In the genomic region with DNA sequence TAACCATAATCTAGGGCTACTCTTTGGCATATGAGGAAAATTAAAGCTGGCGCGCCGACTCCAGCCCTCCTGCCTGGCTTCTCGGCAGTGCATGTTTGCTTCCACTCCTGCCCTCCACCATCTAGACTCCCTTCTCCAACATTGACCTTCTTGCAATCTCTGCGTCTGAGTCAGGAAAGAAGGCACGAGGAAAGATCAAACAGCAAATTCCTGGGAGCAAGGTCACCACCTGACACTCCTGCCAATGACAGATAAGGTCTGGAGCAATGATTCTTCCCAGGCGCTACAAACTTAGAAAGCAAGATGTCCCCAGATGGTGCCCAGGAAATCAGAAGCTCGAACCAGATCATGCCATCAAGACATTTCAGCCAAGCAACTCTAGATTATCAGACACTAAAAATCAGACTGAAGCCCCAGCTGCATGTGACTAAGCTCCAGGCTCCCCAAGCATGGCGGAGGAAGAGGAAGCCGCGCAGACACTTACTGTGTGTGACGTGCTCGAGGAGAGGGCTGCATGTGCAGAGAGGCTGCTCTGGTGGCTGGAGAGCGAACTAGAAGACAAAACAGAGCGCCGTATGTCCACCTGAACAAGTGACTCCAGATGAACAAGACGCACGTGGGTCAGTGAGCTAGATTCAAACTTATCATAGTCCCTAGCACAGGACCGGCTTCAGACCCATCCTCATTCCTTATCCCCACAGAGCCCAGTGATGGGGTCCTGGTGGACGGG, we compare ENCODE assay signal across 1 cellular context.
TF ChIP-seq lines count a peak whose summit lies in the region.

No MANE protein-coding gene starts in this region.

TF ChIP-seq in IMR-90, 13 proteins besides CTCF, POLR2A, EP300 and RAD21:
- no peak for TF ChIP-seq NFE2L2 (IDR thresholded peaks at IDR 0.05; ENCODE audit: low read depth, low read length)
- TF ChIP-seq, protein P1, sequence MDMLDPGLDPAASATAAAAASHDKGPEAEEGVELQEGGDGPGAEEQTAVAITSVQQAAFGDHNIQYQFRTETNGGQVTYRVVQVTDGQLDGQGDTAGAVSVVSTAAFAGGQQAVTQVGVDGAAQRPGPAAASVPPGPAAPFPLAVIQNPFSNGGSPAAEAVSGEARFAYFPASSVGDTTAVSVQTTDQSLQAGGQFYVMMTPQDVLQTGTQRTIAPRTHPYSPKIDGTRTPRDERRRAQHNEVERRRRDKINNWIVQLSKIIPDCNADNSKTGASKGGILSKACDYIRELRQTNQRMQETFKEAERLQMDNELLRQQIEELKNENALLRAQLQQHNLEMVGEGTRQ (IDR thresholded peaks at IDR 0.05; ENCODE audit: low read depth, low read length), result no peak
- peak; percentile 7; the same call in 1 of the 2 replicates for TF ChIP-seq BHLHE40 (IDR thresholded peaks at IDR 0.05; ENCODE audit: low read depth, low read length)
- TF ChIP-seq MXI1 (IDR thresholded peaks at IDR 0.05; ENCODE audit: borderline replicate concordance, low read depth, low read length), result no peak
- TF ChIP-seq, protein P2, sequence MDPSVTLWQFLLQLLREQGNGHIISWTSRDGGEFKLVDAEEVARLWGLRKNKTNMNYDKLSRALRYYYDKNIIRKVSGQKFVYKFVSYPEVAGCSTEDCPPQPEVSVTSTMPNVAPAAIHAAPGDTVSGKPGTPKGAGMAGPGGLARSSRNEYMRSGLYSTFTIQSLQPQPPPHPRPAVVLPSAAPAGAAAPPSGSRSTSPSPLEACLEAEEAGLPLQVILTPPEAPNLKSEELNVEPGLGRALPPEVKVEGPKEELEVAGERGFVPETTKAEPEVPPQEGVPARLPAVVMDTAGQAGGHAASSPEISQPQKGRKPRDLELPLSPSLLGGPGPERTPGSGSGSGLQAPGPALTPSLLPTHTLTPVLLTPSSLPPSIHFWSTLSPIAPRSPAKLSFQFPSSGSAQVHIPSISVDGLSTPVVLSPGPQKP (IDR thresholded peaks at IDR 0.05; ENCODE audit: borderline replicate concordance, low read depth, low read length), result no peak
- no peak for TF ChIP-seq SMC3 (IDR thresholded peaks at IDR 0.05; ENCODE audit: low read depth, low read length)
- no peak for TF ChIP-seq RFX5 (IDR thresholded peaks at IDR 0.05; ENCODE audit: low read depth, low read length)
- TF ChIP-seq MAZ (IDR thresholded peaks at IDR 0.05; ENCODE audit: borderline replicate concordance, low read depth, low read length), result no peak
- no peak for TF ChIP-seq RCOR1 (IDR thresholded peaks at IDR 0.05; ENCODE audit: insufficient replicate concordance, low read length)
